19 cellular contexts compared by ENCODE assay signal in the genomic region with DNA sequence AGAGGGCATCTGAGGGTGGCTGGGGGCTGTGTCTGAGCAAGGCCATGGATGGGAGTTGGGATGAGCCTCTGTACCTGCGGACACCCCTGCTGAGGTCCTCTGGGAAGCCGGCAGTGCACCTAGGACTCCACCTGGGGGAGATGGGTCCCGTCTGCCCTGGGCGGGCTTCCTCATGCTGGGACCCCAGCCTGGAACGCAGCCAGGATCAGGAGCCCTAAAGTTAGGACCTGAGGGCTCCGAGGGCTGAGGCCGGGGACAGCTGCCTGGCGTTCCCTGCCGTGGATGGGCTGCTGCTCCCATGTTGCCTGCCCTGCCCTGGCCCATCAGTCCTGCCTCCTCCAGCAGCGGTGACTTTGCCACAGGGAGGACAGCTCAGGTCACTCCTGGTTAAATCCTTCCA.
"Had no signal": no experiment of that assay in that cellular context is flagged by ENCODE, and none has a peak within 500 bp of the region (broad histone marks: within the 10 kb centered on the region; RNA-seq: fewer than 3 reads in every experiment).

No MANE protein-coding gene starts in this region.

- H3K36me3 Mint-ChIP-seq: natural killer cell had no signal

- H3K4me3 Mint-ChIP-seq: natural killer cell had no signal

- H3K9me3 Mint-ChIP-seq: natural killer cell had no signal

- H3K27ac Mint-ChIP-seq: natural killer cell had no signal

- DNase-seq: cortex of kidney; effector memory CD4-positive, alpha-beta T cell; hippocampal formation; kidney glomerular epithelial cell; mammary epithelial cell; natural killer cell; posterior cingulate gyrus; stimulated activated CD4-positive, alpha-beta T cell treated with anti-CD3 and anti-CD28 coated beads, Interleukin-12 subunit alpha, Interleukin-12 subunit beta, amount 100 ng/mL, for 4 hours; stimulated activated naive CD4-positive, alpha-beta T cell; transverse colon had no signal

- H3K36me3 ChIP-seq: heart left ventricle, right atrium auricular region, thoracic aorta, transverse colon had no signal

- H3K4me3 ChIP-seq: heart left ventricle, right atrium auricular region, stomach, thoracic aorta, transverse colon had no signal

- FAIRE-seq: endometrium, frontal cortex, islet of Langerhans, small intestine had no signal

- H3K27me3 ChIP-seq: heart left ventricle, right atrium auricular region, stomach, transverse colon had no signal

- H3K9me3 ChIP-seq: heart left ventricle, right atrium auricular region, stomach, thoracic aorta, transverse colon had no signal

- ATAC-seq: left lobe of liver, natural killer cell had no signal

- H3K27ac ChIP-seq: heart left ventricle, right atrium auricular region, stomach, thoracic aorta, transverse colon had no signal
